In genomic region chr16:1068451-1068850, GRCh38 we compare ENCODE assay signal across 24 cellular contexts. TPM values are rescaled to one million over a fixed set of nuclear protein-coding genes. Genes with fewer than 3 reads are reported as not detected.
"Had no signal": no experiment of that assay in that cellular context is flagged by ENCODE, and none has a peak within 500 bp of the region (broad histone marks: within the 10 kb centered on the region; RNA-seq: fewer than 3 reads in every experiment).

No MANE protein-coding gene starts in this region.

- H3K36me3 ChIP-seq: heart left ventricle, neutrophil, suprapubic skin, thyroid gland had no signal

- H3K4me2 ChIP-seq: smooth muscle cell had no signal

- H3K4me3 ChIP-seq: heart left ventricle, smooth muscle cell, suprapubic skin, thyroid gland had no signal

- H3K9me3 ChIP-seq: heart left ventricle, neutrophil, suprapubic skin, thyroid gland had no signal

- ATAC-seq: esophagus mucosa; left colon; naive thymus-derived CD4-positive, alpha-beta T cell; stimulated activated naive CD8-positive, alpha-beta T cell treated with anti-CD3 and anti-CD28 coated beads, Interleukin-15, Interleukin-2, amounts not matched to agents 100 U/mL and 50 U/mL, for 24 hours had no signal

- H3K4me1 ChIP-seq: suprapubic skin, thyroid gland had no signal

- DNase-seq: effector memory CD4-positive, alpha-beta T cell; heart left ventricle; hippocampal formation; left colon; mammary epithelial cell; naive thymus-derived CD4-positive, alpha-beta T cell; nephron progenitor cell; posterior cingulate gyrus; stimulated activated CD4-positive, alpha-beta T cell treated with anti-CD3 and anti-CD28 coated beads, Interleukin-2, amount 100 ng/mL, for 48 hours; stimulated activated naive CD8-positive, alpha-beta T cell treated with anti-CD3 and anti-CD28 coated beads, Interleukin-15, Interleukin-2, amounts not matched to agents 100 U/mL and 50 U/mL, for 24 hours; thyroid gland had no signal

- H3K27ac ChIP-seq: heart left ventricle, neutrophil, suprapubic skin, thyroid gland had no signal

RNA-seq across cellular contexts. Expression of gene SSTR5, which starts 4.1 kb away (rescaled TPM):
- total RNA-seq: esophagus mucosa; fibroblast of lung; frontal cortex; glomerular endothelial cell; kidney epithelial cell; liver; mammary epithelial cell; mesenteric fat pad; mononuclear cell; naive thymus-derived CD4-positive, alpha-beta T cell; osteoblast; smooth muscle cell; thyroid gland had no signal
- polyA plus RNA-seq: fibroblast of lung; liver; mammary epithelial cell; naive thymus-derived CD4-positive, alpha-beta T cell; smooth muscle cell had no signal

RNA-seq across cellular contexts. Expression of gene C1QTNF8, which starts 27.6 kb away (rescaled TPM):
- total RNA-seq: esophagus mucosa; fibroblast of lung; frontal cortex; glomerular endothelial cell; heart left ventricle; kidney epithelial cell; left colon; liver; mammary epithelial cell; mesenteric fat pad; mononuclear cell; naive thymus-derived CD4-positive, alpha-beta T cell; osteoblast; pulmonary artery endothelial cell; smooth muscle cell; suprapubic skin; thyroid gland had no signal
- polyA plus RNA-seq: fibroblast of lung; heart left ventricle; liver; mammary epithelial cell; naive thymus-derived CD4-positive, alpha-beta T cell; smooth muscle cell had no signal
